In genomic region chr1:205298191-205298994, GRCh38 we compare ENCODE assay signal across 9 cellular contexts. TPM values are rescaled to one million over a fixed set of nuclear protein-coding genes. Genes with fewer than 3 reads are reported as not detected.
DNase-seq lines count a peak whose midpoint lies in the region; ATAC-seq and TF ChIP-seq lines count a peak whose summit lies in the region.
"Had no signal": no experiment of that assay in that cellular context is flagged by ENCODE, and none has a peak within 500 bp of the region (broad histone marks: within the 10 kb centered on the region; RNA-seq: fewer than 3 reads in every experiment).

No MANE protein-coding gene starts in this region.

- no peaks in the 10 kb centered on the region for H3K9me3 Mint-ChIP-seq in activated naive CD8-positive, alpha-beta T cell treated with anti-CD3 and anti-CD28 coated beads for 36 hours
- H3K9me3 Mint-ChIP-seq in natural killer cell: no peaks in the 10 kb centered on the region

- no peaks in the 10 kb centered on the region for H3K9me3 ChIP-seq in vagina

- no peak overlapping the region for H3K4me3 Mint-ChIP-seq in activated naive CD8-positive, alpha-beta T cell treated with anti-CD3 and anti-CD28 coated beads for 36 hours
- no peak overlapping the region for H3K4me3 Mint-ChIP-seq in natural killer cell

- peaks cover 5% of the 10 kb centered on the region for H3K36me3 Mint-ChIP-seq in activated naive CD8-positive, alpha-beta T cell treated with anti-CD3 and anti-CD28 coated beads for 36 hours
- H3K36me3 Mint-ChIP-seq in natural killer cell: no peaks in the 10 kb centered on the region

- no peak overlapping the region for H3K4me3 ChIP-seq in brain microvascular endothelial cell (ENCODE audit: low read depth, low read length)
- H3K4me3 ChIP-seq in vagina: no peak overlapping the region

- no peaks in the 10 kb centered on the region for H3K27me3 ChIP-seq in brain microvascular endothelial cell (replicated peaks)
- H3K27me3 ChIP-seq in vagina: no peaks in the 10 kb centered on the region

- peak overlapping the region; percentile 95 for H3K27ac ChIP-seq in brain microvascular endothelial cell
- no peak overlapping the region for H3K27ac ChIP-seq in vagina

- ATAC-seq in natural killer cell: no peak
- no peak for ATAC-seq in GM21360 (IDR thresholded peaks at IDR 0.05; ENCODE audit: unreplicated experiment)

- peaks cover 34% of the 10 kb centered on the region for H3K4me1 ChIP-seq in vagina

- peaks cover 53% of the 10 kb centered on the region for H3K4me1 Mint-ChIP-seq in activated naive CD8-positive, alpha-beta T cell treated with anti-CD3 and anti-CD28 coated beads for 36 hours
- H3K4me1 Mint-ChIP-seq in natural killer cell: peaks cover 29 to 45% of the 10 kb centered on the region in 2 donors

- in situ Hi-C loops in brain microvascular endothelial cell (cut with HindIII; ENCODE audit: low pct_ligation_motif_present, low sequenced_read_pairs): no loop called here

- intact Hi-C loops in vagina (cut with DNase I) (no loop called here), natural killer cell (cut with micrococcal nuclease) (no loop called here)

- no peak overlapping the region for H3K27ac Mint-ChIP-seq in activated naive CD8-positive, alpha-beta T cell treated with anti-CD3 and anti-CD28 coated beads for 36 hours
- H3K27ac Mint-ChIP-seq in natural killer cell: no peak overlapping the region

- peak; percentile 52 for DNase-seq in COLO668 (lab: John Stamatoyannopoulos, UW; ENCODE audit: unreplicated experiment)
- DNase-seq in LoVo (ENCODE audit: low spot score): peak; percentile 61
- peak; percentile 99 for DNase-seq in brain microvascular endothelial cell
- peak; percentile 86 for DNase-seq in myocyte (ENCODE audit: low read depth)
- DNase-seq in vagina (ENCODE audit: extremely low spot score in 2 of 2): no peak
- no peak for DNase-seq in activated naive CD8-positive, alpha-beta T cell treated with anti-CD3 and anti-CD28 coated beads for 36 hours
- DNase-seq in natural killer cell: no peak
- DNase-seq: left cardiac atrium had no signal

- H3K36me3 ChIP-seq in brain microvascular endothelial cell (replicated peaks): peaks cover 18% of the 10 kb centered on the region
- peaks cover 0 to 2% of the 10 kb centered on the region in 2 donors for H3K36me3 ChIP-seq in vagina

- no peak for TF ChIP-seq CTCF in brain microvascular endothelial cell (IDR thresholded peaks at IDR 0.05; ENCODE audit: low read depth, low read length, missing control alignments)
- no peak for TF ChIP-seq CTCF in vagina (IDR thresholded peaks at IDR 0.05)
- TF ChIP-seq CTCF in natural killer cell (IDR thresholded peaks at IDR 0.05): no peak

- TF ChIP-seq POLR2A in vagina (IDR thresholded peaks at IDR 0.05): no peak

- no peaks in the 10 kb centered on the region for H3K27me3 Mint-ChIP-seq in activated naive CD8-positive, alpha-beta T cell treated with anti-CD3 and anti-CD28 coated beads for 36 hours
- no peaks in the 10 kb centered on the region for H3K27me3 Mint-ChIP-seq in natural killer cell (ENCODE audit: low read depth in 2 of 2)

RNA-seq across cellular contexts. Expression of gene NUAK2, which starts 23.2 kb away (rescaled TPM):
- total RNA-seq in myocyte: 0.70 and 0.88 TPM in 2 replicates
- polyA plus RNA-seq in myocyte (2012): 1.0 TPM
- total RNA-seq in vagina: 49.6 TPM
- total RNA-seq in activated naive CD8-positive, alpha-beta T cell treated with anti-CD3 and anti-CD28 coated beads for 36 hours: 1 to 10 TPM; 1.7 to 2.0 TPM
- total RNA-seq in natural killer cell: 10 to 100 TPM; 17.3 to 21.7 (median 21.5) TPM

RNA-seq across cellular contexts. Expression of gene KLHDC8A, which starts 58.3 kb away (rescaled TPM):
- total RNA-seq in myocyte: not detected in 2 replicates
- polyA plus RNA-seq in myocyte (2012): not detected
- total RNA-seq in vagina: not detected
- total RNA-seq in activated naive CD8-positive, alpha-beta T cell treated with anti-CD3 and anti-CD28 coated beads for 36 hours: not detected
- not detected for total RNA-seq in natural killer cell

Comparison
In these comparisons a context has a peak if more than half of its experiments do, and no peak if none do; other contexts are left out.
1. DNase-seq: peak in COLO668 (single experiment), LoVo (single experiment), brain microvascular endothelial cell (single experiment) and myocyte (single experiment); none in vagina (0 of 2), activated naive CD8-positive, alpha-beta T cell treated with anti-CD3 and anti-CD28 coated beads for 36 hours (single experiment) and natural killer cell (single experiment).